Comparison of ENCODE assay signal across 8 cellular contexts in genomic region chr9:137303031-137303892, GRCh38. TPM values are rescaled to one million over a fixed set of nuclear protein-coding genes. Genes with fewer than 3 reads are reported as not detected.
A peak's percentile ranks its signal among the peaks of the same experiment; 100 is the strongest.
DNase-seq lines count a peak whose midpoint lies in the region; ATAC-seq, FAIRE-seq and TF ChIP-seq lines count a peak whose summit lies in the region.

No MANE protein-coding gene starts in this region.

- H3K9me3 Mint-ChIP-seq in activated CD4-positive, alpha-beta T cell treated with anti-CD3 and anti-CD28 coated beads, Interleukin-2, amount 10 ng/mL, durations not matched to agents 7 days and 5 days, result no peaks in the 10 kb centered on the region

- H3K27ac ChIP-seq in GM12878 (ENCODE audit: control insufficient read depth, insufficient read depth) (no peak overlapping the region), liver (ENCODE audit: low read depth in 1 of 2, low read length in 2 of 2) (peak overlapping the region; percentile 0 to 50), thymus (ENCODE audit: low read depth) (peak overlapping the region; percentile 76)

- no peak overlapping the region for H3K4me3 Mint-ChIP-seq in activated CD4-positive, alpha-beta T cell treated with anti-CD3 and anti-CD28 coated beads, Interleukin-2, amount 10 ng/mL, durations not matched to agents 7 days and 5 days

- H3K9me3 ChIP-seq in GM12878 (replicated peaks; ENCODE audit: control insufficient read depth, insufficient read depth, low read length) (no peaks in the 10 kb centered on the region), liver (ENCODE audit: control insufficient read depth in 4 of 4, low read length in 3 of 4) (no peaks in the 10 kb centered on the region), thymus (ENCODE audit: control insufficient read depth) (no peaks in the 10 kb centered on the region)

- H3K9ac ChIP-seq in GM12878 (ENCODE audit: control insufficient read depth, insufficient read depth, low read length) (no peak overlapping the region; the same call in 1 of the 2 replicates), liver (ENCODE audit: low read depth in 1 of 2, low read length in 2 of 2) (no peak overlapping the region)

- SMC1A ChIA-PET in GM12878 (lab: Charles Lee; ENCODE audit: uncharacterized antibody, unreplicated experiment), result interaction anchor here (1.0 kb wide), 2 partner anchors 13 to 109 kb away, joined by 3 to 8 read pairs; no protein-coding TSS in a partner anchor

- DNase-seq in activated CD4-positive, alpha-beta T cell treated with anti-CD3 and anti-CD28 coated beads, Interleukin-2, amount 10 ng/mL, durations not matched to agents 7 days and 5 days, result peak; percentile 5
- no peak for DNase-seq in activated CD4-positive, alpha-beta T cell treated with anti-CD3 and anti-CD28 coated beads for 48 hours
- DNase-seq in GM12878 (ENCODE audit: low read depth, low spot score) (no peak), cerebellum (ENCODE audit: low spot score) (no peak)

- H2AFZ ChIP-seq in GM12878 (ENCODE audit: control insufficient read depth, low read depth, low read length), result peak overlapping the region; percentile 51; the same call in 1 of the 2 replicates

- ATAC-seq in GM12878 (no peak), HG03520 (IDR thresholded peaks at IDR 0.05; ENCODE audit: unreplicated experiment) (no peak), HG02763 (IDR thresholded peaks at IDR 0.05; ENCODE audit: unreplicated experiment) (no peak)

- H3K27ac Mint-ChIP-seq in activated CD4-positive, alpha-beta T cell treated with anti-CD3 and anti-CD28 coated beads, Interleukin-2, amount 10 ng/mL, durations not matched to agents 7 days and 5 days, result no peak overlapping the region

- H3K4me1 ChIP-seq in GM12878 (ENCODE audit: control insufficient read depth, insufficient read depth, low read length), result peaks cover 35% of the 10 kb centered on the region
- peaks cover 13 to 59% (median 28%) of the 10 kb centered on the region in 4 donors for H3K4me1 ChIP-seq in liver (ENCODE audit: control insufficient read depth in 4 of 4, insufficient read depth in 4 of 4, low read length in 3 of 4)
- H3K4me1 ChIP-seq in thymus (ENCODE audit: control insufficient read depth, insufficient read depth, low read length), result peaks cover 8% of the 10 kb centered on the region

- POLR2A ChIA-PET in activated CD4-positive, alpha-beta T cell treated with anti-CD3 and anti-CD28 coated beads, Interleukin-2, amount 10 ng/mL, durations not matched to agents 7 days and 5 days (lab: Charles Lee), result no interaction called here
- POLR2A ChIA-PET in GM12878 (lab: Charles Lee), result interaction anchor here (0.9 to 2.2 kb wide), 5 partner anchors 13 to 124 kb away, joined by 3 to 19 read pairs (median 9); partner anchors contain the start of gene TUBB4B

- FAIRE-seq in GM12878 (lab: Jason Lieb, UNC), result no peak

- no peaks in the 10 kb centered on the region for H3K36me3 Mint-ChIP-seq in activated CD4-positive, alpha-beta T cell treated with anti-CD3 and anti-CD28 coated beads, Interleukin-2, amount 10 ng/mL, durations not matched to agents 7 days and 5 days (ENCODE audit: low read depth)

- intact Hi-C loops in GM12878 (cut with micrococcal nuclease; ENCODE audit: unreplicated experiment), result loop anchor here (2.0 to 5.0 kb wide), 2 partner anchors 104 to 119 kb away; partner anchors contain the start of genes EXD3 and NOXA1

- no peaks in the 10 kb centered on the region for H3K36me3 ChIP-seq in GM12878 (ENCODE audit: control insufficient read depth in 2 of 2, insufficient read depth in 2 of 2, low read length in 1 of 2)
- H3K36me3 ChIP-seq in liver (ENCODE audit: control insufficient read depth in 4 of 4, insufficient read depth in 3 of 4, low read depth in 1 of 4, low read length in 3 of 4), result no peaks in the 10 kb centered on the region
- H3K36me3 ChIP-seq in thymus (ENCODE audit: control insufficient read depth, insufficient read depth), result no peaks in the 10 kb centered on the region

- RAD21 ChIA-PET in GM12878 (lab: Charles Lee; ENCODE audit: unreplicated experiment), result interaction anchor here (0.9 to 2.1 kb wide), 3 partner anchors 16 to 141 kb away, joined by 3 to 6 read pairs (median 5); no protein-coding TSS in a partner anchor

- TF ChIP-seq CTCF in GM12878 (IDR thresholded peaks at IDR 0.05 in 2 of 3, conservative IDR thresholded peaks at IDR 0.05 in 1 of 3; ENCODE audit: control insufficient read depth in 2 of 3, extremely low read depth in 1 of 3, insufficient read depth in 1 of 3, low read depth in 3 of 3, low read length in 3 of 3) (no peak), liver (IDR thresholded peaks at IDR 0.05; ENCODE audit: low read depth, low read length, missing input control) (no peak)

- TF ChIP-seq RAD21 in GM12878 (IDR thresholded peaks at IDR 0.05; ENCODE audit: insufficient read depth, low read depth, low read length) (no peak), liver (IDR thresholded peaks at IDR 0.05) (no peak)

- TF ChIP-seq EP300 in GM12878 (IDR thresholded peaks at IDR 0.05; ENCODE audit: borderline replicate concordance in 1 of 2, control insufficient read depth in 1 of 2, low read depth in 2 of 2, low read length in 2 of 2), result no peak

- BruUV-seq in GM12878 (replicated peaks; lab: Mats Ljungman, UMichigan), result no TSS peak

- H3K4me3 ChIP-seq in GM12878 (no peak overlapping the region), liver (ENCODE audit: low read depth in 1 of 3, low read length in 3 of 3) (no peak overlapping the region), thymus (ENCODE audit: low read length) (no peak overlapping the region)

- WGBS in GM12878 (ENCODE audit: insufficient coverage, insufficient replicate concordance, low lambda C conversion rate, missing lambda C conversion rate), result 64% methylated on average over 26 of the region's 27 CpGs
- WGBS in liver, result 73% methylated on average over 27 of the region's 27 CpGs
- 84% methylated on average over 27 of the region's 27 CpGs for WGBS in thymus

- H3K27me3 ChIP-seq in GM12878 (replicated peaks in 1 of 2; ENCODE audit: control insufficient read depth in 2 of 2, insufficient read depth in 2 of 2, low read length in 1 of 2) (no peaks in the 10 kb centered on the region; a peak in 1 of 4 replicates), liver (ENCODE audit: control insufficient read depth in 4 of 4, insufficient read depth in 4 of 4, low read length in 3 of 4) (peaks cover 0 to 3% (median 0%) of the 10 kb centered on the region in 4 donors), thymus (ENCODE audit: control insufficient read depth, insufficient read depth) (peaks cover 79% of the 10 kb centered on the region)

- peaks cover 19% of the 10 kb centered on the region for H3K27me3 Mint-ChIP-seq in activated CD4-positive, alpha-beta T cell treated with anti-CD3 and anti-CD28 coated beads, Interleukin-2, amount 10 ng/mL, durations not matched to agents 7 days and 5 days

- CTCF ChIA-PET in activated CD4-positive, alpha-beta T cell treated with anti-CD3 and anti-CD28 coated beads, Interleukin-2, amount 10 ng/mL, durations not matched to agents 7 days and 5 days (lab: Charles Lee), result interaction anchor here (0.7 to 2.3 kb wide), 6 partner anchors 10 to 421 kb away, joined by 3 to 9 read pairs (median 6); partner anchors contain the start of genes EXD3 and NOXA1
- CTCF ChIA-PET in GM12878 (lab: Yijun Ruan, JAX), result interaction anchor here (0.6 to 2.2 kb wide), 6 partner anchors 7 to 139 kb away, joined by 3 to 17 read pairs (median 7); no protein-coding TSS in a partner anchor

- no peak for TF ChIP-seq POLR2A in GM12878 (IDR thresholded peaks at IDR 0.05; ENCODE audit: low read depth, low read length)

- in situ Hi-C loops in GM12878 (cut with MboI), result no loop called here

- H3K79me2 ChIP-seq in GM12878 (ENCODE audit: control insufficient read depth, insufficient read depth, low read length), result no peaks in the 10 kb centered on the region; the same call in 1 of the 2 replicates

- no peaks in the 10 kb centered on the region for H4K20me1 ChIP-seq in GM12878 (ENCODE audit: control insufficient read depth, insufficient read depth)

- H3K4me1 Mint-ChIP-seq in activated CD4-positive, alpha-beta T cell treated with anti-CD3 and anti-CD28 coated beads, Interleukin-2, amount 10 ng/mL, durations not matched to agents 7 days and 5 days, result peaks cover 16% of the 10 kb centered on the region

- peak overlapping the region; percentile 62; the same call in 1 of the 2 replicates for H3K4me2 ChIP-seq in GM12878 (ENCODE audit: control insufficient read depth, insufficient read depth)

RNA-seq across cellular contexts. Expression of gene NRARP, which starts 1.2 kb away (rescaled TPM):
- under 1 TPM; 0.32 to 0.44 TPM for total RNA-seq in activated CD4-positive, alpha-beta T cell treated with anti-CD3 and anti-CD28 coated beads, Interleukin-2, amount 10 ng/mL, durations not matched to agents 7 days and 5 days
- total RNA-seq in GM12878 (2013; cell fraction: nucleolus; rRNA removed), result 7.0 and 7.7 TPM in 2 replicates
- total RNA-seq in GM12878 (2014; rRNA removed), result 2.7 and 3.7 TPM in 2 replicates
- total RNA-seq in GM12878 (2014; rRNA removed; fragmentation: Illumina TruSeq; extraction: Trizol), result 0.64 and 0.67 TPM in 2 replicates
- 8.4 and 9.2 TPM in 2 replicates for total RNA-seq in GM12878 (2021)
- 0.56 TPM for polyA plus RNA-seq in GM12878 (2011; ENCODE audit: low read depth)
- 1.6 and 2.6 TPM in 2 replicates for polyA plus RNA-seq in GM12878 (2011; rRNA removed)
- polyA plus RNA-seq in GM12878 (2011; cell fraction: cytosol; rRNA removed), result 3.3 TPM in 2 replicates
- polyA plus RNA-seq in GM12878 (2011; cell fraction: nucleus; rRNA removed), result 5.8 and 5.9 TPM in 2 replicates
- 2.4 and 2.8 TPM in 2 replicates for polyA plus RNA-seq in GM12878 (2012)
- 1.4 and 1.8 TPM in 2 replicates for polyA plus RNA-seq in GM12878 (2014; fragmentation: Illumina TruSeq; extraction: Trizol)
- not detected for polyA plus RNA-seq in GM12878 (2014; fragmentation: Nextera tagmentation; extraction: Ambion mirVana)
- 5.5 and 7.2 TPM in 2 replicates for polyA plus RNA-seq in GM12878 (2014; rRNA removed)
- polyA plus RNA-seq in GM12878 (2016; fragmentation: Nextera tagmentation; extraction: Ambion mirVana), result under 1 TPM; 0.06 to 0.15 TPM
- polyA minus RNA-seq in GM12878 (2011; rRNA and poly(A)+ RNA removed), result 0.51 and 0.93 TPM in 2 replicates
- polyA minus RNA-seq in GM12878 (2011; cell fraction: cytosol; rRNA and poly(A)+ RNA removed), result 1.3 and 2.0 TPM in 2 replicates
- 4.2 and 6.9 TPM in 2 replicates for polyA minus RNA-seq in GM12878 (2011; cell fraction: nucleus; rRNA and poly(A)+ RNA removed)
- total RNA-seq in liver, result 1 to 10 TPM in 1 of 2 donors, under 1 TPM in 1; 0.93 to 1.3 TPM
- polyA plus RNA-seq in liver, result under 1 TPM in 1 of 2 donors, not detected in 1; 0.48 TPM
- polyA plus RNA-seq in thymus, result 1.6 TPM
- 4.4 TPM for total RNA-seq in cerebellum

RNA-seq across cellular contexts. Expression of gene TOR4A, which starts 25.7 kb away (rescaled TPM):
- 1 to 10 TPM; 6.0 to 7.1 TPM for total RNA-seq in activated CD4-positive, alpha-beta T cell treated with anti-CD3 and anti-CD28 coated beads, Interleukin-2, amount 10 ng/mL, durations not matched to agents 7 days and 5 days
- 22.6 and 29.1 TPM in 2 replicates for total RNA-seq in GM12878 (2013; cell fraction: nucleolus; rRNA removed)
- total RNA-seq in GM12878 (2014; rRNA removed) (13.8 and 14.6 TPM in 2 replicates), GM12878 (2014; rRNA removed; fragmentation: Illumina TruSeq; extraction: Trizol) (3.9 TPM in 2 replicates), GM12878 (2021) (19.6 and 19.9 TPM in 2 replicates), liver (1 to 10 TPM; 5.0 to 5.1 TPM), cerebellum (0.91 TPM)
- 1.8 TPM for polyA plus RNA-seq in GM12878 (2011; ENCODE audit: low read depth)
- polyA plus RNA-seq in GM12878 (2011; rRNA removed) (2.2 and 4.6 TPM in 2 replicates), GM12878 (2014; fragmentation: Illumina TruSeq; extraction: Trizol) (1.3 and 3.0 TPM in 2 replicates), GM12878 (2014; fragmentation: Nextera tagmentation; extraction: Ambion mirVana) (1 to 10 TPM; 2.2 to 3.4 TPM), GM12878 (2014; rRNA removed) (14.6 and 16.0 TPM in 2 replicates), GM12878 (2016; fragmentation: Nextera tagmentation; extraction: Ambion mirVana) (1 to 10 TPM; 2.0 to 3.0 TPM), liver (1 to 10 TPM in 1 of 2 donors, under 1 TPM in 1; 0.35 to 3.6 TPM), thymus (2.1 TPM)
- polyA plus RNA-seq in GM12878 (2011; cell fraction: cytosol; rRNA removed), result 8.0 and 11.9 TPM in 2 replicates
- 16.8 and 21.7 TPM in 2 replicates for polyA plus RNA-seq in GM12878 (2011; cell fraction: nucleus; rRNA removed)
- 8.2 and 9.1 TPM in 2 replicates for polyA plus RNA-seq in GM12878 (2012)
- 2.2 and 6.7 TPM in 2 replicates for polyA minus RNA-seq in GM12878 (2011; rRNA and poly(A)+ RNA removed)
- polyA minus RNA-seq in GM12878 (2011; cell fraction: cytosol; rRNA and poly(A)+ RNA removed), result 6.8 and 7.1 TPM in 2 replicates
- polyA minus RNA-seq in GM12878 (2011; cell fraction: nucleus; rRNA and poly(A)+ RNA removed), result 8.2 and 14.4 TPM in 2 replicates

RNA-seq across cellular contexts. Expression of gene NELFB, which starts 48.1 kb away (rescaled TPM):
- total RNA-seq in activated CD4-positive, alpha-beta T cell treated with anti-CD3 and anti-CD28 coated beads, Interleukin-2, amount 10 ng/mL, durations not matched to agents 7 days and 5 days, result 10 to 100 TPM; 54.1 to 66.6 TPM
- 13.6 and 13.9 TPM in 2 replicates for total RNA-seq in GM12878 (2013; cell fraction: nucleolus; rRNA removed)
- total RNA-seq in GM12878 (2014; rRNA removed) (34.0 and 39.3 TPM in 2 replicates), GM12878 (2014; rRNA removed; fragmentation: Illumina TruSeq; extraction: Trizol) (14.6 and 16.1 TPM in 2 replicates), GM12878 (2021) (61.2 and 63.4 TPM in 2 replicates), liver (10 to 100 TPM; 16.5 to 19.7 TPM), cerebellum (27.1 TPM)
- 12.6 TPM for polyA plus RNA-seq in GM12878 (2011; ENCODE audit: low read depth)
- polyA plus RNA-seq in GM12878 (2011; rRNA removed) (11.9 and 22.6 TPM in 2 replicates), GM12878 (2014; fragmentation: Illumina TruSeq; extraction: Trizol) (5.0 and 18.2 TPM in 2 replicates), GM12878 (2014; fragmentation: Nextera tagmentation; extraction: Ambion mirVana) (under 1 TPM; 0.19 to 0.68 TPM), GM12878 (2014; rRNA removed) (41.1 and 45.3 TPM in 2 replicates), GM12878 (2016; fragmentation: Nextera tagmentation; extraction: Ambion mirVana) (10 to 100 TPM; 40.3 to 42.4 TPM), liver (10 to 100 TPM in 1 of 2 donors, 1 to 10 TPM in 1; 4.7 to 24.6 TPM), thymus (38.8 TPM)
- polyA plus RNA-seq in GM12878 (2011; cell fraction: cytosol; rRNA removed), result 44.0 and 53.0 TPM in 2 replicates
- polyA plus RNA-seq in GM12878 (2011; cell fraction: nucleus; rRNA removed), result 52.1 and 64.2 TPM in 2 replicates
- 32.6 and 37.0 TPM in 2 replicates for polyA plus RNA-seq in GM12878 (2012)
- polyA minus RNA-seq in GM12878 (2011; rRNA and poly(A)+ RNA removed), result 21.6 and 47.4 TPM in 2 replicates
- 18.4 and 20.5 TPM in 2 replicates for polyA minus RNA-seq in GM12878 (2011; cell fraction: cytosol; rRNA and poly(A)+ RNA removed)
- 7.5 and 13.3 TPM in 2 replicates for polyA minus RNA-seq in GM12878 (2011; cell fraction: nucleus; rRNA and poly(A)+ RNA removed)

RNA-seq across cellular contexts. Expression of gene STPG3, which starts 52.2 kb away (rescaled TPM):
- not detected for total RNA-seq in activated CD4-positive, alpha-beta T cell treated with anti-CD3 and anti-CD28 coated beads, Interleukin-2, amount 10 ng/mL, durations not matched to agents 7 days and 5 days
- not detected in 2 replicates for total RNA-seq in GM12878 (2013; cell fraction: nucleolus; rRNA removed)
- total RNA-seq in GM12878 (2014; rRNA removed) (not detected in 2 replicates), GM12878 (2014; rRNA removed; fragmentation: Illumina TruSeq; extraction: Trizol) (not detected in 2 replicates), GM12878 (2021) (not detected in 2 replicates), liver (not detected), cerebellum (not detected)
- polyA plus RNA-seq in GM12878 (2011; ENCODE audit: low read depth), result not detected
- polyA plus RNA-seq in GM12878 (2011; rRNA removed) (not detected in 2 replicates), GM12878 (2014; fragmentation: Illumina TruSeq; extraction: Trizol) (not detected in 2 replicates), GM12878 (2014; fragmentation: Nextera tagmentation; extraction: Ambion mirVana) (not detected), GM12878 (2014; rRNA removed) (not detected in 2 replicates), GM12878 (2016; fragmentation: Nextera tagmentation; extraction: Ambion mirVana) (not detected), liver (not detected), thymus (0.43 TPM)
- polyA plus RNA-seq in GM12878 (2011; cell fraction: cytosol; rRNA removed), result not detected in 2 replicates
- polyA plus RNA-seq in GM12878 (2011; cell fraction: nucleus; rRNA removed), result 0.12 TPM in 1 of 2 replicates, not detected in the other
- polyA plus RNA-seq in GM12878 (2012), result 0.28 and 0.80 TPM in 2 replicates
- not detected in 2 replicates for polyA minus RNA-seq in GM12878 (2011; rRNA and poly(A)+ RNA removed)
- not detected in 2 replicates for polyA minus RNA-seq in GM12878 (2011; cell fraction: cytosol; rRNA and poly(A)+ RNA removed)
- polyA minus RNA-seq in GM12878 (2011; cell fraction: nucleus; rRNA and poly(A)+ RNA removed), result not detected in 2 replicates
